In genomic region chr17:6711681-6712057, GRCh38 we compare ENCODE assay signal across 1 cellular context.
TF ChIP-seq lines count a peak whose summit lies in the region.

No MANE protein-coding gene starts in this region.

TF ChIP-seq in HepG2, 621 proteins besides CTCF, POLR2A, EP300 and RAD21 (continues in another document):
- TF ChIP-seq IRF2 (CRISPR knock-in tag; IDR thresholded peaks at IDR 0.05) (no peak; the same call in 1 of the 2 replicates), ZFP36L1 (CRISPR knock-in tag; IDR thresholded peaks at IDR 0.05) (peak; percentile 76), SNAPC5 (CRISPR knock-in tag; IDR thresholded peaks at IDR 0.05; ENCODE audit: borderline replicate concordance) (0 out of 2 replicates have a peak, but pooled peaks have one; percentile 3), SRSF1 (optimal IDR thresholded peaks at IDR 0.05; ENCODE audit: low read depth, low read length) (no peak), BCLAF1 (IDR thresholded peaks at IDR 0.05) (no peak), SNRNP70 (IDR thresholded peaks at IDR 0.05; ENCODE audit: low read depth, low read length) (no peak), PREB (CRISPR knock-in tag; IDR thresholded peaks at IDR 0.05) (no peak), ZXDC (CRISPR knock-in tag; IDR thresholded peaks at IDR 0.05) (no peak), ZNF10 (CRISPR knock-in tag; IDR thresholded peaks at IDR 0.05; ENCODE audit: borderline replicate concordance, low read depth) (no peak), ZNF263 (CRISPR knock-in tag; IDR thresholded peaks at IDR 0.05) (0 out of 2 replicates have a peak, but pooled peaks have one; percentile 11), JUNB (CRISPR knock-in tag; IDR thresholded peaks at IDR 0.05; ENCODE audit: borderline replicate concordance) (peak; percentile 9; the same call in 1 of the 2 replicates), MEF2D (CRISPR knock-in tag; IDR thresholded peaks at IDR 0.05) (no peak), ZNF331 (CRISPR knock-in tag; IDR thresholded peaks at IDR 0.05) (0 out of 2 replicates have a peak, but pooled peaks have one; percentile 9), GABPA (IDR thresholded peaks at IDR 0.05; ENCODE audit: low read depth, low read length) (no peak), GABPA (CRISPR knock-in tag; IDR thresholded peaks at IDR 0.05; ENCODE audit: low read depth) (peak; percentile 40), DRAP1 (CRISPR knock-in tag; IDR thresholded peaks at IDR 0.05) (0 out of 2 replicates have a peak, but pooled peaks have one; percentile 10), CREM (IDR thresholded peaks at IDR 0.05) (peak; percentile 8; the same call in 1 of the 2 replicates), CREM (CRISPR knock-in tag; IDR thresholded peaks at IDR 0.05) (no peak), TRIM22 (IDR thresholded peaks at IDR 0.05) (no peak), RXRA (CRISPR knock-in tag; IDR thresholded peaks at IDR 0.05) (peak; percentile 53; the same call in 1 of the 2 replicates), ZNF549 (CRISPR knock-in tag; IDR thresholded peaks at IDR 0.05) (no peak), HMG20B (CRISPR knock-in tag; conservative IDR thresholded peaks at IDR 0.05) (0 out of 2 replicates have a peak, but pooled peaks have one; percentile 25), ELF3 (CRISPR knock-in tag; IDR thresholded peaks at IDR 0.05) (0 out of 2 replicates have a peak, but pooled peaks have one; percentile 39), FOXA3 (CRISPR knock-in tag; IDR thresholded peaks at IDR 0.05) (peak; percentile 43; the same call in 1 of the 2 replicates), ZNF800 (CRISPR knock-in tag; IDR thresholded peaks at IDR 0.05) (no peak), ZNF354B (CRISPR knock-in tag; IDR thresholded peaks at IDR 0.05) (no peak), DNMT3B (CRISPR knock-in tag; conservative IDR thresholded peaks at IDR 0.05) (no peak), MBD4 (IDR thresholded peaks at IDR 0.05; ENCODE audit: borderline replicate concordance, low read length) (0 out of 2 replicates have a peak, but pooled peaks have one; percentile 15), ZNF513 (CRISPR knock-in tag; conservative IDR thresholded peaks at IDR 0.05) (no peak), ZNF18 (CRISPR knock-in tag; IDR thresholded peaks at IDR 0.05; ENCODE audit: insufficient replicate concordance) (peak; percentile 84), NR2F2 (IDR thresholded peaks at IDR 0.05; ENCODE audit: borderline replicate concordance, low read depth) (0 out of 2 replicates have a peak, but pooled peaks have one; percentile 2), ARID4A (CRISPR knock-in tag; IDR thresholded peaks at IDR 0.05; ENCODE audit: borderline replicate concordance) (no peak; the same call in 1 of the 2 replicates), ETV5 (CRISPR knock-in tag; IDR thresholded peaks at IDR 0.05; ENCODE audit: borderline replicate concordance) (peak; percentile 36), ZNF512 (CRISPR knock-in tag; IDR thresholded peaks at IDR 0.05) (no peak), BHLHE40 (IDR thresholded peaks at IDR 0.05; ENCODE audit: low read length) (no peak), ZBTB1 (CRISPR knock-in tag; IDR thresholded peaks at IDR 0.05; ENCODE audit: borderline replicate concordance) (no peak), ZNF597 (CRISPR knock-in tag; IDR thresholded peaks at IDR 0.05) (no peak)
